In genomic region chr17:43528988-43529814, GRCh38 we compare ENCODE assay signal across 1 cellular context.
TF ChIP-seq lines count a peak whose summit lies in the region.

No MANE protein-coding gene starts in this region.

TF ChIP-seq in GM23338, 12 proteins besides CTCF, POLR2A, EP300 and RAD21:
- no peak for TF ChIP-seq REST (IDR thresholded peaks at IDR 0.05; ENCODE audit: unreplicated experiment)
- no peak for TF ChIP-seq ZNF114 (CRISPR knock-in tag; IDR thresholded peaks at IDR 0.05)
- no peak for TF ChIP-seq STAT1 (IDR thresholded peaks at IDR 0.05; ENCODE audit: unreplicated experiment)
- TF ChIP-seq POLR2AphosphoS5 (IDR thresholded peaks at IDR 0.05; ENCODE audit: low read depth), result no peak; the same call in 1 of the 2 replicates
- no peak for TF ChIP-seq JUNB (IDR thresholded peaks at IDR 0.05; ENCODE audit: unreplicated experiment)
- TF ChIP-seq CREB1 (CRISPR knock-in tag; IDR thresholded peaks at IDR 0.05; ENCODE audit: low read depth), result no peak
- no peak for TF ChIP-seq ETS1 (IDR thresholded peaks at IDR 0.05)
- no peak for TF ChIP-seq EZH2 (IDR thresholded peaks at IDR 0.05; ENCODE audit: low read depth, unreplicated experiment)
- TF ChIP-seq ZNF331 (CRISPR knock-in tag; IDR thresholded peaks at IDR 0.05; ENCODE audit: low read depth), result no peak
- TF ChIP-seq EZH2phosphoT487 (IDR thresholded peaks at IDR 0.05; ENCODE audit: unreplicated experiment), result no peak
- TF ChIP-seq ZNF462 (CRISPR knock-in tag; IDR thresholded peaks at IDR 0.05), result no peak
- TF ChIP-seq NANOG (IDR thresholded peaks at IDR 0.05; ENCODE audit: borderline replicate concordance), result no peak
